ENCODE assay signal across 14 cellular contexts in the genomic region with DNA sequence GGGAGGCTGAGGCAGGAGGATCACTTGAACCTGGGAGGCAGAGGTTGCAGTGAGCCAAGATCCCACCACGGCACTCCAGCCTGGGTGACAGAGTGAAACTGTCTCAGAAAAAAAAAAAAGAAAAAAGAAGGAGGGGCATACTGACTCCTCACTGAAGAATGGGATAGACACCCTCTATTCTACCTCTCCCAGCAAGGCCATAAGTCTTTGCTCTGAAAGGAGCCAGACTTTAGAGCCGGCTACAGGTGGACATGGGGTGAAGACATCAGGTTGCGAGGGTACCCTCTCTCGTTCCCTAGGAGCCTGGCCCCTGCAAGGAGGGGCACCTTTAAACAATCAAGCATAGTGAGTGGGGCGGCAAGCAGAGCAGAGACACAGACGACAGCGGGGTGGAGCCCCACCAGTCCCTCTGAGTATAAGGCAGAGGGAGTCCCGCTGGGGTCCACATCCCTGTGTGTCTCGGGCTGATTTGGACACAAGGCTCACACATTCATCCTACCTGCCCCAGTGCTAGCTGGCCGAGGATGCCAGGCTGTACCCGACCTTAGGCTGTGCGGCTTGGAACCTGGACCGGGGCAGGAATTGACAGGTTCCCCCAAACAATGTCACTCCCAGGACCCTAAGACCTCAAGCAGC. TPM values are rescaled to one million over a fixed set of nuclear protein-coding genes. Genes with fewer than 3 reads are reported as not detected.
DNase-seq lines count a peak whose midpoint lies in the region; ATAC-seq and TF ChIP-seq lines count a peak whose summit lies in the region.
"Had no signal": no experiment of that assay in that cellular context is flagged by ENCODE, and none has a peak within 500 bp of the region (broad histone marks: within the 10 kb centered on the region; RNA-seq: fewer than 3 reads in every experiment).

No MANE protein-coding gene starts in this region.

- H3K9me3 ChIP-seq in SK-N-SH (no peaks in the 10 kb centered on the region), suprapubic skin (no peaks in the 10 kb centered on the region), Caco-2 (no peaks in the 10 kb centered on the region)
- H3K9me3 ChIP-seq: body of pancreas had no signal

- H3K4me1 Mint-ChIP-seq in activated B cell treated with CpG ODN at 0.5 μM for 24 hours = peaks cover 15% of the 10 kb centered on the region
- H3K4me1 Mint-ChIP-seq in Caco-2 (ENCODE audit: low read depth, unreplicated experiment) = no peaks in the 10 kb centered on the region

- CTCF ChIA-PET in SK-N-SH (lab: Yijun Ruan, JAX) = interaction anchor here (1.0 to 5.5 kb wide), 2 partner anchors 30 to 31 kb away, joined by 3 to 35 read pairs; no protein-coding TSS in a partner anchor
- CTCF ChIA-PET in activated B cell treated with CpG ODN at 0.5 μM for 24 hours (lab: Charles Lee) = no interaction called here
- CTCF ChIA-PET in Caco-2 (lab: Charles Lee) = interaction anchor here (0.6 to 0.7 kb wide), 3 partner anchors 30 to 45 kb away, joined by 3 read pairs; no protein-coding TSS in a partner anchor

- H3K27me3 ChIP-seq in SK-N-SH (ENCODE audit: insufficient read depth) (no peaks in the 10 kb centered on the region), suprapubic skin (no peaks in the 10 kb centered on the region), Caco-2 (replicated peaks; ENCODE audit: control insufficient read depth, insufficient read depth, low read length) (no peaks in the 10 kb centered on the region)

- H3K9me3 Mint-ChIP-seq in activated B cell treated with CpG ODN at 0.5 μM for 24 hours (no peaks in the 10 kb centered on the region), Caco-2 (ENCODE audit: unreplicated experiment) (no peaks in the 10 kb centered on the region)
- H3K9me3 Mint-ChIP-seq: stimulated activated memory B cell treated with anti-CD40 and anti-IgM and Interleukin-4, amounts not matched to agents 10 μg/mL and 1 μg/mL and 100 μg/mL, for 72 hours had no signal

- H2AFZ ChIP-seq in SK-N-SH (ENCODE audit: low read depth) = no peak overlapping the region

- no peaks in the 10 kb centered on the region for H3K9me2 ChIP-seq in SK-N-SH

- peaks cover 61% of the 10 kb centered on the region for H3F3A ChIP-seq in SK-N-SH (replicated peaks; ENCODE audit: insufficient read depth)

- no peak overlapping the region for H3K4me2 ChIP-seq in SK-N-SH

- no peak overlapping the region for H3K27ac Mint-ChIP-seq in activated B cell treated with CpG ODN at 0.5 μM for 24 hours
- H3K27ac Mint-ChIP-seq in Caco-2 (ENCODE audit: unreplicated experiment) = no peak overlapping the region
- H3K27ac Mint-ChIP-seq: stimulated activated memory B cell treated with anti-CD40 and anti-IgM and Interleukin-4, amounts not matched to agents 10 μg/mL and 1 μg/mL and 100 μg/mL, for 72 hours had no signal

- peak overlapping the region; percentile 32 for H3K4me3 Mint-ChIP-seq in activated B cell treated with CpG ODN at 0.5 μM for 24 hours
- H3K4me3 Mint-ChIP-seq in Caco-2 (ENCODE audit: unreplicated experiment) = no peak overlapping the region

- no peak for TF ChIP-seq RAD21 in SK-N-SH (IDR thresholded peaks at IDR 0.05; ENCODE audit: low read length)

- peaks cover 5% of the 10 kb centered on the region; the same call in 1 of the 2 replicates for H3K79me2 ChIP-seq in SK-N-SH (ENCODE audit: insufficient read depth)

- no peak for TF ChIP-seq POLR2A in suprapubic skin (IDR thresholded peaks at IDR 0.05)

- WGBS in SK-N-SH (ENCODE audit: low lambda C conversion rate) = 95% methylated on average over 7 of the region's 13 CpGs
- 54% methylated on average over 6 of the region's 13 CpGs for WGBS in suprapubic skin

- H3K4me1 ChIP-seq in SK-N-SH (ENCODE audit: control insufficient read depth in 1 of 2, insufficient read depth in 2 of 2, low read depth in 1 of 2, low read length in 1 of 2) = peaks cover 0 to 8% of the 10 kb centered on the region in 2 experiments; a peak in 1 of 4 replicates
- H3K4me1 ChIP-seq in suprapubic skin = peaks cover 27% of the 10 kb centered on the region
- H3K4me1 ChIP-seq in Caco-2 = peaks cover 15% of the 10 kb centered on the region; the same call in 1 of the 2 replicates

- H3K27ac ChIP-seq in SK-N-SH (ENCODE audit: low read depth in 2 of 2, low read length in 1 of 2) = no peak overlapping the region
- no peak overlapping the region for H3K27ac ChIP-seq in suprapubic skin
- H3K27ac ChIP-seq: body of pancreas had no signal

- peak; percentile 33 for ATAC-seq in SK-N-SH treated with all-trans-retinoic acid at 6 μM for 48 hours
- no peak for ATAC-seq in activated B cell treated with CpG ODN at 0.5 μM for 24 hours (ENCODE audit: low read depth)

- H3K36me3 ChIP-seq in SK-N-SH (replicated peaks in 1 of 2; ENCODE audit: control insufficient read depth in 1 of 2, insufficient read depth in 2 of 2, low read length in 1 of 2) = peaks cover 33 to 35% of the 10 kb centered on the region in 2 experiments
- H3K36me3 ChIP-seq in suprapubic skin = peaks cover 30% of the 10 kb centered on the region
- H3K36me3 ChIP-seq in Caco-2 (ENCODE audit: control insufficient read depth, insufficient read depth, low read length) = peaks cover 13% of the 10 kb centered on the region

- intact Hi-C loops in activated B cell treated with CpG ODN at 0.5 μM for 24 hours (cut with micrococcal nuclease) (loop anchor here (10.0 kb wide), 2 partner anchors 278 to 478 kb away; a partner anchor contains a TSS), Caco-2 (cut with micrococcal nuclease; ENCODE audit: unreplicated experiment) (no loop called here)

- H3K27me3 Mint-ChIP-seq in activated B cell treated with CpG ODN at 0.5 μM for 24 hours = peaks cover 24% of the 10 kb centered on the region
- H3K27me3 Mint-ChIP-seq in Caco-2 (ENCODE audit: insufficient read depth, unreplicated experiment) = peaks cover 2% of the 10 kb centered on the region

- POLR2A ChIA-PET in SK-N-SH (lab: Yijun Ruan, JAX) = no interaction called here
- POLR2A ChIA-PET in activated B cell treated with CpG ODN at 0.5 μM for 24 hours (lab: Charles Lee) = interaction anchor here (1.0 to 1.3 kb wide), 2 partner anchors 21 to 65 kb away, joined by 3 to 4 read pairs; no protein-coding TSS in a partner anchor
- POLR2A ChIA-PET in Caco-2 (lab: Charles Lee) = interaction anchor here (0.7 kb wide), 1 partner anchor 24 kb away, joined by 4 read pairs; no protein-coding TSS in a partner anchor

- TF ChIP-seq EP300 in SK-N-SH (IDR thresholded peaks at IDR 0.05; ENCODE audit: borderline replicate concordance in 1 of 2, low read depth in 1 of 2, low read length in 1 of 2) (no peak), suprapubic skin (IDR thresholded peaks at IDR 0.05) (no peak)

- H3K36me3 Mint-ChIP-seq in activated B cell treated with CpG ODN at 0.5 μM for 24 hours (ENCODE audit: low read depth) (peaks cover 36% of the 10 kb centered on the region), Caco-2 (ENCODE audit: insufficient read depth, unreplicated experiment) (peaks cover 41% of the 10 kb centered on the region)

- no peak overlapping the region for H3K9ac ChIP-seq in SK-N-SH

- TF ChIP-seq CTCF in SK-N-SH (IDR thresholded peaks at IDR 0.05) (no peak), activated B cell treated with CpG ODN at 0.5 μM for 24 hours (IDR thresholded peaks at IDR 0.05) (no peak), suprapubic skin (IDR thresholded peaks at IDR 0.05) (no peak), Caco-2 (IDR thresholded peaks at IDR 0.05; ENCODE audit: insufficient read depth in 1 of 2, low read depth in 1 of 2, low read length in 1 of 2, severe bottlenecking in 1 of 2, unreplicated experiment in 1 of 2) (no peak)

- H3K4me3 ChIP-seq in SK-N-SH (ENCODE audit: low read depth in 2 of 2, low read length in 1 of 2) (no peak overlapping the region), suprapubic skin (peak overlapping the region; percentile 59), Caco-2 (ENCODE audit: low read depth, low read length) (no peak overlapping the region)
- H3K4me3 ChIP-seq: body of pancreas had no signal

- H4K20me1 ChIP-seq in SK-N-SH (ENCODE audit: insufficient read depth) = peaks cover 37% of the 10 kb centered on the region

- DNase-seq in SK-N-SH = no peak
- no peak for DNase-seq in activated B cell treated with CpG ODN at 0.5 μM for 24 hours
- DNase-seq in islet precursor cell = peak; percentile 60
- peak in 1 of 2 donors; percentile 67 for DNase-seq in suprapubic skin (ENCODE audit: low spot score in 2 of 2)
- no peak for DNase-seq in Caco-2
- no peak for DNase-seq in NCI-H524 treated with DMSO at 0.1 percent for 48 hours (lab: John Stamatoyannopoulos, UW)
- no peak for DNase-seq in superior temporal gyrus (ENCODE audit: extremely low spot score)
- DNase-seq: NCI-H446 had no signal

- BruUV-seq in Caco-2 (replicated peaks; lab: Mats Ljungman, UMichigan) = no TSS peak

TF ChIP-seq in SK-N-SH treated with all-trans-retinoic acid at 6 μM for 48 hours, 23 proteins besides CTCF, POLR2A, EP300 and RAD21:
- no peak for TF ChIP-seq SNAI2 (CRISPR knock-in tag; IDR thresholded peaks at IDR 0.05)
- TF ChIP-seq RARB (CRISPR knock-in tag; IDR thresholded peaks at IDR 0.05) = no peak
- no peak for TF ChIP-seq ZC3H10 (CRISPR knock-in tag; IDR thresholded peaks at IDR 0.05)
- no peak for TF ChIP-seq ZFP30 (CRISPR knock-in tag; IDR thresholded peaks at IDR 0.05)
- TF ChIP-seq ARNTL (CRISPR knock-in tag; IDR thresholded peaks at IDR 0.05; ENCODE audit: borderline replicate concordance, low read depth) = no peak

TF ChIP-seq in SK-N-SH, 30 proteins besides CTCF, POLR2A, EP300 and RAD21:
- TF ChIP-seq GABPA (IDR thresholded peaks at IDR 0.05; ENCODE audit: low read depth) (no peak), TEAD4 (IDR thresholded peaks at IDR 0.05; ENCODE audit: borderline replicate concordance, insufficient read depth) (no peak)
- TF ChIP-seq, protein P1, sequence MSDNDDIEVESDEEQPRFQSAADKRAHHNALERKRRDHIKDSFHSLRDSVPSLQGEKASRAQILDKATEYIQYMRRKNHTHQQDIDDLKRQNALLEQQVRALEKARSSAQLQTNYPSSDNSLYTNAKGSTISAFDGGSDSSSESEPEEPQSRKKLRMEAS (IDR thresholded peaks at IDR 0.05; ENCODE audit: low read depth) = no peak

RNA-seq across cellular contexts. Expression of a gene that starts 1.1 kb away (rescaled TPM):
- 0.06 and 0.10 TPM in 2 replicates for polyA plus RNA-seq in SK-N-SH (2012; rRNA removed)
- 0.05 and 0.17 TPM in 2 replicates for polyA plus RNA-seq in SK-N-SH (2012; cell fraction: cytosol; rRNA removed)
- polyA plus RNA-seq in SK-N-SH (2012; cell fraction: nucleus; rRNA removed) = 0.06 and 0.07 TPM in 2 replicates
- not detected in 2 replicates for total RNA-seq in activated B cell treated with CpG ODN at 0.5 μM for 24 hours
- total RNA-seq in suprapubic skin = 10 to 100 TPM in 2 of 4 donors, 1 to 10 TPM in 2; 3.6 to 13.1 (median 9.0) TPM
- total RNA-seq in Caco-2 (2022) = 1.2 and 2.0 TPM in 2 replicates
- total RNA-seq: activated CD8-positive, alpha-beta memory T cell treated with anti-CD3 and anti-CD28 coated beads for 36 hours; LHCN-M2; mononuclear cell had no signal

RNA-seq across cellular contexts. Expression of a gene that starts 34.5 kb away (rescaled TPM):
- polyA plus RNA-seq in SK-N-SH (2012; rRNA removed) = 1,453 and 1,539 TPM in 2 replicates
- polyA plus RNA-seq in SK-N-SH (2012; cell fraction: cytosol; rRNA removed) = 1,382 and 1,692 TPM in 2 replicates
- polyA plus RNA-seq in SK-N-SH (2012; cell fraction: nucleus; rRNA removed) = 1,500 and 1,629 TPM in 2 replicates
- total RNA-seq in activated B cell treated with CpG ODN at 0.5 μM for 24 hours (1,253 and 1,275 TPM in 2 replicates), suprapubic skin (100 to 1,000 TPM; 294 to 522 (median 411) TPM), Caco-2 (2022) (733 and 791 TPM in 2 replicates)
